ENCODE assay signal across 2 cellular contexts in the genomic region with DNA sequence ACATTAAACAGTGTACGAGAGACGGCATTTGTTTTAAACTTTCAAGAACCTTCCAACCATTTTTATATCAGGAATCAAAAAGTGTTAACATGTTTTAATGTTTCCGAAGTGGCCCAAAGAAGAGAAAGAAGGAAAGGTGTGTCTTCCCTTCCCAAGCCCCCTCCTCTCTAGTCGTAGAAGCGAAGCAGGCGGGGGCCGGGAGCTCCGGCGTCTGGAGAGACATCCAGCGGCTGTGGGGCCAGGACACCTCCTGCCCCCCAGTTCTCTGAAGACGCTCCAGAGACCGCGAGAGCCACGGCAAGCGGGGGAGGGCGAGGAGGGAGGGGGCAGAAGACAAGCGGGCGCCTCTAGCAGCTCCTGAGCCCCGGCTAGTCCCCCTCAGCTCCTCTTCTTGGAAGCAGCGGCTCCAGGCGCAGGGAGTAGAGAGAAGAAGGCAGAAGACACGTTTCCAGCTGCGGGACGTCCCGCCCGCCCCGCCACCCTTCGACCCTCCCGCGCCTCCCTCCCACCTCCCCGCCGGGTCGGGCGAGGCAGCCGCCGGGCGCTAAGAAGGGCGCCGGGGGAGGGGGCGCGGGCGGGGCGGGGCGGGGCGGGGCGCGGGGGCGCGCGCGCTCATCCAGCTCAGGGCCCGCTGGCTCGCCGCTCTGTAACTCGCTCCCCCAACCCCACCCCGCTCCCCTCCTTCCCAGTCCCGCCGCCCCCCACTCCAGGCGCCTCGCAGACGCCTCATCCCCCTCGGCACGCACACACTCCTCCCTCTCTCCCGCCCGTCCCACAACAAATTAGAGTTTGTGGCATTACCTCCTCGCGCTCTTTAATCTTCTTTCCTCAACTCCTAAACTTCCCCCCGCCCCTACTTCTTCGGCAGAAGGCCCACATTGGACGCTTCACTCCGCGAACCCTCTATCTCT.
TF ChIP-seq lines count a peak whose summit lies in the region.

A gene (minus strand): TSS at position 871 of the 911 bp plus-strand sequence.

TF ChIP-seq in HEK293, 187 proteins besides CTCF, POLR2A, EP300 and RAD21 (continued from another document and continues in another):
- TF ChIP-seq, protein P1, sequence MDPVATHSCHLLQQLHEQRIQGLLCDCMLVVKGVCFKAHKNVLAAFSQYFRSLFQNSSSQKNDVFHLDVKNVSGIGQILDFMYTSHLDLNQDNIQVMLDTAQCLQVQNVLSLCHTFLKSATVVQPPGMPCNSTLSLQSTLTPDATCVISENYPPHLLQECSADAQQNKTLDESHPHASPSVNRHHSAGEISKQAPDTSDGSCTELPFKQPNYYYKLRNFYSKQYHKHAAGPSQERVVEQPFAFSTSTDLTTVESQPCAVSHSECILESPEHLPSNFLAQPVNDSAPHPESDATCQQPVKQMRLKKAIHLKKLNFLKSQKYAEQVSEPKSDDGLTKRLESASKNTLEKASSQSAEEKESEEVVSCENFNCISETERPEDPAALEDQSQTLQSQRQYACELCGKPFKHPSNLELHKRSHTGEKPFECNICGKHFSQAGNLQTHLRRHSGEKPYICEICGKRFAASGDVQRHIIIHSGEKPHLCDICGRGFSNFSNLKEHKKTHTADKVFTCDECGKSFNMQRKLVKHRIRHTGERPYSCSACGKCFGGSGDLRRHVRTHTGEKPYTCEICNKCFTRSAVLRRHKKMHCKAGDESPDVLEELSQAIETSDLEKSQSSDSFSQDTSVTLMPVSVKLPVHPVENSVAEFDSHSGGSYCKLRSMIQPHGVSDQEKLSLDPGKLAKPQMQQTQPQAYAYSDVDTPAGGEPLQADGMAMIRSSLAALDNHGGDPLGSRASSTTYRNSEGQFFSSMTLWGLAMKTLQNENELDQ (tag by site-specific recombination; IDR thresholded peaks at IDR 0.05; ENCODE audit: low read depth) = no peak
- TF ChIP-seq, protein P2, sequence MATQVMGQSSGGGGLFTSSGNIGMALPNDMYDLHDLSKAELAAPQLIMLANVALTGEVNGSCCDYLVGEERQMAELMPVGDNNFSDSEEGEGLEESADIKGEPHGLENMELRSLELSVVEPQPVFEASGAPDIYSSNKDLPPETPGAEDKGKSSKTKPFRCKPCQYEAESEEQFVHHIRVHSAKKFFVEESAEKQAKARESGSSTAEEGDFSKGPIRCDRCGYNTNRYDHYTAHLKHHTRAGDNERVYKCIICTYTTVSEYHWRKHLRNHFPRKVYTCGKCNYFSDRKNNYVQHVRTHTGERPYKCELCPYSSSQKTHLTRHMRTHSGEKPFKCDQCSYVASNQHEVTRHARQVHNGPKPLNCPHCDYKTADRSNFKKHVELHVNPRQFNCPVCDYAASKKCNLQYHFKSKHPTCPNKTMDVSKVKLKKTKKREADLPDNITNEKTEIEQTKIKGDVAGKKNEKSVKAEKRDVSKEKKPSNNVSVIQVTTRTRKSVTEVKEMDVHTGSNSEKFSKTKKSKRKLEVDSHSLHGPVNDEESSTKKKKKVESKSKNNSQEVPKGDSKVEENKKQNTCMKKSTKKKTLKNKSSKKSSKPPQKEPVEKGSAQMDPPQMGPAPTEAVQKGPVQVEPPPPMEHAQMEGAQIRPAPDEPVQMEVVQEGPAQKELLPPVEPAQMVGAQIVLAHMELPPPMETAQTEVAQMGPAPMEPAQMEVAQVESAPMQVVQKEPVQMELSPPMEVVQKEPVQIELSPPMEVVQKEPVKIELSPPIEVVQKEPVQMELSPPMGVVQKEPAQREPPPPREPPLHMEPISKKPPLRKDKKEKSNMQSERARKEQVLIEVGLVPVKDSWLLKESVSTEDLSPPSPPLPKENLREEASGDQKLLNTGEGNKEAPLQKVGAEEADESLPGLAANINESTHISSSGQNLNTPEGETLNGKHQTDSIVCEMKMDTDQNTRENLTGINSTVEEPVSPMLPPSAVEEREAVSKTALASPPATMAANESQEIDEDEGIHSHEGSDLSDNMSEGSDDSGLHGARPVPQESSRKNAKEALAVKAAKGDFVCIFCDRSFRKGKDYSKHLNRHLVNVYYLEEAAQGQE (tag by site-specific recombination; IDR thresholded peaks at IDR 0.05) = no peak
- TF ChIP-seq SP3 (tag by site-specific recombination; IDR thresholded peaks at IDR 0.05) = 0 out of 2 replicates have a peak, but pooled peaks have one; percentile 37
- TF ChIP-seq ZNF138 (tag by site-specific recombination; IDR thresholded peaks at IDR 0.05; ENCODE audit: borderline replicate concordance) = no peak
- TF ChIP-seq, protein P3, sequence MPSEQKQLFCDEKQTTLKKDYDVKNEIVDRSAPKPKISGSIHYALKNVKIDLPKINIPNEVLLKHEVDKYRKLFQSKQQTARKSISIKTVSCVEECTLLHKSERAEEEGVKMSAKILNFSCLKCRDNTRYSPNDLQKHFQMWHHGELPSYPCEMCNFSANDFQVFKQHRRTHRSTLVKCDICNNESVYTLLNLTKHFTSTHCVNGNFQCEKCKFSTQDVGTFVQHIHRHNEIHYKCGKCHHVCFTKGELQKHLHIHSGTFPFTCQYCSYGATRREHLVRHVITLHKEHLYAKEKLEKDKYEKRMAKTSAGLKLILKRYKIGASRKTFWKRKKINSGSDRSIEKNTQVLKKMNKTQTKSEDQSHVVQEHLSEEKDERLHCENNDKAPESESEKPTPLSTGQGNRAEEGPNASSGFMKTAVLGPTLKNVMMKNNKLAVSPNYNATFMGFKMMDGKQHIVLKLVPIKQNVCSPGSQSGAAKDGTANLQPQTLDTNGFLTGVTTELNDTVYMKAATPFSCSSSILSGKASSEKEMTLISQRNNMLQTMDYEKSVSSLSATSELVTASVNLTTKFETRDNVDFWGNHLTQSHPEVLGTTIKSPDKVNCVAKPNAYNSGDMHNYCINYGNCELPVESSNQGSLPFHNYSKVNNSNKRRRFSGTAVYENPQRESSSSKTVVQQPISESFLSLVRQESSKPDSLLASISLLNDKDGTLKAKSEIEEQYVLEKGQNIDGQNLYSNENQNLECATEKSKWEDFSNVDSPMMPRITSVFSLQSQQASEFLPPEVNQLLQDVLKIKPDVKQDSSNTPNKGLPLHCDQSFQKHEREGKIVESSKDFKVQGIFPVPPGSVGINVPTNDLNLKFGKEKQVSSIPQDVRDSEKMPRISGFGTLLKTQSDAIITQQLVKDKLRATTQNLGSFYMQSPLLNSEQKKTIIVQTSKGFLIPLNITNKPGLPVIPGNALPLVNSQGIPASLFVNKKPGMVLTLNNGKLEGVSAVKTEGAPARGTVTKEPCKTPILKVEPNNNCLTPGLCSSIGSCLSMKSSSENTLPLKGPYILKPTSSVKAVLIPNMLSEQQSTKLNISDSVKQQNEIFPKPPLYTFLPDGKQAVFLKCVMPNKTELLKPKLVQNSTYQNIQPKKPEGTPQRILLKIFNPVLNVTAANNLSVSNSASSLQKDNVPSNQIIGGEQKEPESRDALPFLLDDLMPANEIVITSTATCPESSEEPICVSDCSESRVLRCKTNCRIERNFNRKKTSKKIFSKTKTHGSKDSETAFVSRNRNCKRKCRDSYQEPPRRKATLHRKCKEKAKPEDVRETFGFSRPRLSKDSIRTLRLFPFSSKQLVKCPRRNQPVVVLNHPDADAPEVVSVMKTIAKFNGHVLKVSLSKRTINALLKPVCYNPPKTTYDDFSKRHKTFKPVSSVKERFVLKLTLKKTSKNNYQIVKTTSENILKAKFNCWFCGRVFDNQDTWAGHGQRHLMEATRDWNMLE (tag by site-specific recombination; conservative IDR thresholded peaks at IDR 0.05; ENCODE audit: low read depth) = no peak
- no peak for TF ChIP-seq ZNF19 (tag by site-specific recombination; IDR thresholded peaks at IDR 0.05; ENCODE audit: low read depth)

TF ChIP-seq in K562, 482 proteins besides CTCF, POLR2A, EP300 and RAD21 (continued from another document and continues in another):
- TF ChIP-seq, protein P4, sequence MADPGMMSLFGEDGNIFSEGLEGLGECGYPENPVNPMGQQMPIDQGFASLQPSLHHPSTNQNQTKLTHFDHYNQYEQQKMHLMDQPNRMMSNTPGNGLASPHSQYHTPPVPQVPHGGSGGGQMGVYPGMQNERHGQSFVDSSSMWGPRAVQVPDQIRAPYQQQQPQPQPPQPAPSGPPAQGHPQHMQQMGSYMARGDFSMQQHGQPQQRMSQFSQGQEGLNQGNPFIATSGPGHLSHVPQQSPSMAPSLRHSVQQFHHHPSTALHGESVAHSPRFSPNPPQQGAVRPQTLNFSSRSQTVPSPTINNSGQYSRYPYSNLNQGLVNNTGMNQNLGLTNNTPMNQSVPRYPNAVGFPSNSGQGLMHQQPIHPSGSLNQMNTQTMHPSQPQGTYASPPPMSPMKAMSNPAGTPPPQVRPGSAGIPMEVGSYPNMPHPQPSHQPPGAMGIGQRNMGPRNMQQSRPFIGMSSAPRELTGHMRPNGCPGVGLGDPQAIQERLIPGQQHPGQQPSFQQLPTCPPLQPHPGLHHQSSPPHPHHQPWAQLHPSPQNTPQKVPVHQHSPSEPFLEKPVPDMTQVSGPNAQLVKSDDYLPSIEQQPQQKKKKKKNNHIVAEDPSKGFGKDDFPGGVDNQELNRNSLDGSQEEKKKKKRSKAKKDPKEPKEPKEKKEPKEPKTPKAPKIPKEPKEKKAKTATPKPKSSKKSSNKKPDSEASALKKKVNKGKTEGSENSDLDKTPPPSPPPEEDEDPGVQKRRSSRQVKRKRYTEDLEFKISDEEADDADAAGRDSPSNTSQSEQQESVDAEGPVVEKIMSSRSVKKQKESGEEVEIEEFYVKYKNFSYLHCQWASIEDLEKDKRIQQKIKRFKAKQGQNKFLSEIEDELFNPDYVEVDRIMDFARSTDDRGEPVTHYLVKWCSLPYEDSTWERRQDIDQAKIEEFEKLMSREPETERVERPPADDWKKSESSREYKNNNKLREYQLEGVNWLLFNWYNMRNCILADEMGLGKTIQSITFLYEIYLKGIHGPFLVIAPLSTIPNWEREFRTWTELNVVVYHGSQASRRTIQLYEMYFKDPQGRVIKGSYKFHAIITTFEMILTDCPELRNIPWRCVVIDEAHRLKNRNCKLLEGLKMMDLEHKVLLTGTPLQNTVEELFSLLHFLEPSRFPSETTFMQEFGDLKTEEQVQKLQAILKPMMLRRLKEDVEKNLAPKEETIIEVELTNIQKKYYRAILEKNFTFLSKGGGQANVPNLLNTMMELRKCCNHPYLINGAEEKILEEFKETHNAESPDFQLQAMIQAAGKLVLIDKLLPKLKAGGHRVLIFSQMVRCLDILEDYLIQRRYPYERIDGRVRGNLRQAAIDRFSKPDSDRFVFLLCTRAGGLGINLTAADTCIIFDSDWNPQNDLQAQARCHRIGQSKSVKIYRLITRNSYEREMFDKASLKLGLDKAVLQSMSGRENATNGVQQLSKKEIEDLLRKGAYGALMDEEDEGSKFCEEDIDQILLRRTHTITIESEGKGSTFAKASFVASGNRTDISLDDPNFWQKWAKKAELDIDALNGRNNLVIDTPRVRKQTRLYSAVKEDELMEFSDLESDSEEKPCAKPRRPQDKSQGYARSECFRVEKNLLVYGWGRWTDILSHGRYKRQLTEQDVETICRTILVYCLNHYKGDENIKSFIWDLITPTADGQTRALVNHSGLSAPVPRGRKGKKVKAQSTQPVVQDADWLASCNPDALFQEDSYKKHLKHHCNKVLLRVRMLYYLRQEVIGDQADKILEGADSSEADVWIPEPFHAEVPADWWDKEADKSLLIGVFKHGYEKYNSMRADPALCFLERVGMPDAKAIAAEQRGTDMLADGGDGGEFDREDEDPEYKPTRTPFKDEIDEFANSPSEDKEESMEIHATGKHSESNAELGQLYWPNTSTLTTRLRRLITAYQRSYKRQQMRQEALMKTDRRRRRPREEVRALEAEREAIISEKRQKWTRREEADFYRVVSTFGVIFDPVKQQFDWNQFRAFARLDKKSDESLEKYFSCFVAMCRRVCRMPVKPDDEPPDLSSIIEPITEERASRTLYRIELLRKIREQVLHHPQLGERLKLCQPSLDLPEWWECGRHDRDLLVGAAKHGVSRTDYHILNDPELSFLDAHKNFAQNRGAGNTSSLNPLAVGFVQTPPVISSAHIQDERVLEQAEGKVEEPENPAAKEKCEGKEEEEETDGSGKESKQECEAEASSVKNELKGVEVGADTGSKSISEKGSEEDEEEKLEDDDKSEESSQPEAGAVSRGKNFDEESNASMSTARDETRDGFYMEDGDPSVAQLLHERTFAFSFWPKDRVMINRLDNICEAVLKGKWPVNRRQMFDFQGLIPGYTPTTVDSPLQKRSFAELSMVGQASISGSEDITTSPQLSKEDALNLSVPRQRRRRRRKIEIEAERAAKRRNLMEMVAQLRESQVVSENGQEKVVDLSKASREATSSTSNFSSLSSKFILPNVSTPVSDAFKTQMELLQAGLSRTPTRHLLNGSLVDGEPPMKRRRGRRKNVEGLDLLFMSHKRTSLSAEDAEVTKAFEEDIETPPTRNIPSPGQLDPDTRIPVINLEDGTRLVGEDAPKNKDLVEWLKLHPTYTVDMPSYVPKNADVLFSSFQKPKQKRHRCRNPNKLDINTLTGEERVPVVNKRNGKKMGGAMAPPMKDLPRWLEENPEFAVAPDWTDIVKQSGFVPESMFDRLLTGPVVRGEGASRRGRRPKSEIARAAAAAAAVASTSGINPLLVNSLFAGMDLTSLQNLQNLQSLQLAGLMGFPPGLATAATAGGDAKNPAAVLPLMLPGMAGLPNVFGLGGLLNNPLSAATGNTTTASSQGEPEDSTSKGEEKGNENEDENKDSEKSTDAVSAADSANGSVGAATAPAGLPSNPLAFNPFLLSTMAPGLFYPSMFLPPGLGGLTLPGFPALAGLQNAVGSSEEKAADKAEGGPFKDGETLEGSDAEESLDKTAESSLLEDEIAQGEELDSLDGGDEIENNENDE (IDR thresholded peaks at IDR 0.05; ENCODE audit: low read depth, low read length) = no peak
- TF ChIP-seq ADNP (tag; IDR thresholded peaks at IDR 0.05) (no peak), ZNF764 (CRISPR knock-in tag; IDR thresholded peaks at IDR 0.05; ENCODE audit: low read depth) (no peak), ASH1L (IDR thresholded peaks at IDR 0.05; ENCODE audit: borderline replicate concordance, low read depth, partially characterized antibody) (no peak), ZFP30 (CRISPR knock-in tag; IDR thresholded peaks at IDR 0.05; ENCODE audit: borderline replicate concordance) (no peak), TCF7L2 (IDR thresholded peaks at IDR 0.05; ENCODE audit: low read depth, low read length) (no peak), U2AF1 (optimal IDR thresholded peaks at IDR 0.05; ENCODE audit: low read depth, low read length) (no peak), PRMT5 (CRISPR knock-in tag; IDR thresholded peaks at IDR 0.05) (no peak), NCOR1 (IDR thresholded peaks at IDR 0.05) (no peak), ZBTB17 (CRISPR knock-in tag; IDR thresholded peaks at IDR 0.05) (no peak), HDAC3 (IDR thresholded peaks at IDR 0.05; ENCODE audit: borderline replicate concordance, partially characterized antibody) (no peak), RBM25 (IDR thresholded peaks at IDR 0.05; ENCODE audit: low read depth, low read length, severe bottlenecking) (no peak), MEF2A (IDR thresholded peaks at IDR 0.05; ENCODE audit: control insufficient read depth, low read depth, low read length) (no peak), SUPT5H (IDR thresholded peaks at IDR 0.05) (peak; percentile 65), PTRF (tag; IDR thresholded peaks at IDR 0.05) (no peak), ZNF282 (CRISPR knock-in tag; IDR thresholded peaks at IDR 0.05) (no peak), YBX1 (IDR thresholded peaks at IDR 0.05) (no peak)
- TF ChIP-seq, protein P5, sequence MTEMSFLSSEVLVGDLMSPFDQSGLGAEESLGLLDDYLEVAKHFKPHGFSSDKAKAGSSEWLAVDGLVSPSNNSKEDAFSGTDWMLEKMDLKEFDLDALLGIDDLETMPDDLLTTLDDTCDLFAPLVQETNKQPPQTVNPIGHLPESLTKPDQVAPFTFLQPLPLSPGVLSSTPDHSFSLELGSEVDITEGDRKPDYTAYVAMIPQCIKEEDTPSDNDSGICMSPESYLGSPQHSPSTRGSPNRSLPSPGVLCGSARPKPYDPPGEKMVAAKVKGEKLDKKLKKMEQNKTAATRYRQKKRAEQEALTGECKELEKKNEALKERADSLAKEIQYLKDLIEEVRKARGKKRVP (CRISPR knock-in tag; IDR thresholded peaks at IDR 0.05) = no peak
- TF ChIP-seq, protein P6, sequence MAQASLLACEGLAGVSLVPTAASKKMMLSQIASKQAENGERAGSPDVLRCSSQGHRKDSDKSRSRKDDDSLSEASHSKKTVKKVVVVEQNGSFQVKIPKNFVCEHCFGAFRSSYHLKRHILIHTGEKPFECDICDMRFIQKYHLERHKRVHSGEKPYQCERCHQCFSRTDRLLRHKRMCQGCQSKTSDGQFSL (CRISPR knock-in tag; IDR thresholded peaks at IDR 0.05) = no peak
- TF ChIP-seq, protein P6 (tag; IDR thresholded peaks at IDR 0.05) = peak in 1 of 2 experiments; percentile 38; a peak in 1 of 4 replicates
